In the genomic region with DNA sequence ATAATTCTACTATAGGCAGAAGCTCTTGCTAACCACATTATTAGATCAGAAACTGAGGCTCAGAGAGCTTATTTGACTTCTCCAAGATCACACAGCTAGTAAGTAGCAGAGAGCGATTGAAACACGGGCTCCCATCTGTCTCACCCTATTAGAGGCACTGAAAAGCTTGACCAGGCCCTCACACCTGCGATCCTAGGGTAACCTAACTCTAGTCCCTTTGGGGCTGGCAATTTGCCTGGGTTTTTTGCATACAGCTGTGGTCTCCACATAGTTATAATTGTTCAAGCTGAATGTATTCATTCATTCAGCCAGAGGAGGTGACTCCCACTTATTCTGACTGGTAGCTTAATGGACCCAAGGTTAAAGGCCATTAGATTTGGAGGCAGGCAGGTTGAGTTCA, we compare ENCODE assay signal across 16 cellular contexts.
DNase-seq lines count a peak whose midpoint lies in the region; TF ChIP-seq lines count a peak whose summit lies in the region.
"Had no signal": no experiment of that assay in that cellular context is flagged by ENCODE, and none has a peak within 500 bp of the region (broad histone marks: within the 10 kb centered on the region; RNA-seq: fewer than 3 reads in every experiment).

No MANE protein-coding gene starts in this region.

- no peak for TF ChIP-seq CTCF in testis (IDR thresholded peaks at IDR 0.05)

- H3K4me1 ChIP-seq in testis = no peaks in the 10 kb centered on the region
- H3K4me1 ChIP-seq: A549, BE2C had no signal

- no peaks in the 10 kb centered on the region for H3K9me3 ChIP-seq in testis
- H3K9me3 ChIP-seq: A549, BE2C had no signal

- no peaks in the 10 kb centered on the region for H3K36me3 ChIP-seq in testis (ENCODE audit: low read depth, missing control alignments)
- H3K36me3 ChIP-seq: BE2C had no signal

- TF ChIP-seq POLR2A in testis (IDR thresholded peaks at IDR 0.05) = no peak

- H3K27ac ChIP-seq in testis = no peak overlapping the region
- H3K27ac ChIP-seq: A549, C4-2B had no signal

- H3K27me3 ChIP-seq in testis = no peaks in the 10 kb centered on the region
- H3K27me3 ChIP-seq: BE2C had no signal

- DNase-seq in NCI-H748 (lab: John Stamatoyannopoulos, UW; ENCODE audit: unreplicated experiment) (peak; percentile 3), NCI-H748 treated with DMSO at 0.1 percent for 48 hours (lab: John Stamatoyannopoulos, UW) (no peak), NAMALWA (ENCODE audit: low spot score) (peak; percentile 3), NCI-H526 treated with DMSO at 0.1 percent for 48 hours (lab: John Stamatoyannopoulos, UW) (peak; percentile 22), testis (no peak), DMS 273 treated with DMSO at 0.1 percent for 48 hours (lab: John Stamatoyannopoulos, UW) (no peak), DMS79 treated with DMSO at 0.1 percent for 48 hours (lab: John Stamatoyannopoulos, UW) (no peak)
- DNase-seq: BE2C; CD4-positive, alpha-beta memory T cell; COR-L47; H7; IMR-90 had no signal

- no peak overlapping the region for H3K4me3 ChIP-seq in testis
- H3K4me3 ChIP-seq: A549, GM12878, GM23338 had no signal

- intact Hi-C loops in testis (cut with DNase I; ENCODE audit: low total_unique reads) = no loop called here

- 60 to 66% methylated on average over 3 of the region's 3 CpGs for WGBS in testis, 2 donors

Comparison
In these comparisons a context has a peak if more than half of its experiments do, and no peak if none do; other contexts are left out.
1. DNase-seq: peak in NCI-H748 (single experiment), NAMALWA (single experiment) and NCI-H526 treated with DMSO at 0.1 percent for 48 hours (single experiment); none in NCI-H748 treated with DMSO at 0.1 percent for 48 hours (single experiment), testis (single experiment), DMS 273 treated with DMSO at 0.1 percent for 48 hours (single experiment) and DMS79 treated with DMSO at 0.1 percent for 48 hours (single experiment).